2 cellular contexts compared by ENCODE assay signal in the genomic region with DNA sequence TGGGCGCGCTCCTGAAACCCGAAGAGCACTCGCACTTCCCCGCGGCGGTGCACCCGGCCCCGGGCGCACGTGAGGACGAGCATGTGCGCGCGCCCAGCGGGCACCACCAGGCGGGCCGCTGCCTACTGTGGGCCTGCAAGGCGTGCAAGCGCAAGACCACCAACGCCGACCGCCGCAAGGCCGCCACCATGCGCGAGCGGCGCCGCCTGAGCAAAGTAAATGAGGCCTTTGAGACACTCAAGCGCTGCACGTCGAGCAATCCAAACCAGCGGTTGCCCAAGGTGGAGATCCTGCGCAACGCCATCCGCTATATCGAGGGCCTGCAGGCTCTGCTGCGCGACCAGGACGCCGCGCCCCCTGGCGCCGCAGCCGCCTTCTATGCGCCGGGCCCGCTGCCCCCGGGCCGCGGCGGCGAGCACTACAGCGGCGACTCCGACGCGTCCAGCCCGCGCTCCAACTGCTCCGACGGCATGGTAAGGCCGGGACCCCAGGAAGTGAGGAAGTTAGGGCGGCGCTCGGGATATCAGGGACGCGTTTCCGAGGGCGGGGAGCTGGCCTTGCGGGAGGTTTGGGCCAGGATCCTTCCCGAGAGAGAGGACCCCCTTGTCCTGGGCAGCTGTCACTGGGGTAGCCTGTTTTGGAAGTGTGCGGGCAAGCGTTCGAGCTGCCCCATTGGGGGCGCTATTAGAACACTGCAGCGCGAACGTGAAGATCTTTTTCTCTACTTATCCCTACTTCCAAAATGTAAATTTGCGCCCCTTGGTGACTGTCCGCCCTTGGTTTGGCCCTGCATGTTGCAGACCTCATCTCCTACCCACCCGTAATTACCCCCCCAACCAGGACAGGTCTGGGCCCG.
TF ChIP-seq lines count a peak whose summit lies in the region.

No MANE protein-coding gene starts in this region.

TF ChIP-seq in A549, 52 proteins besides CTCF, POLR2A, EP300 and RAD21 (continued from another document):
- TF ChIP-seq, protein P1, sequence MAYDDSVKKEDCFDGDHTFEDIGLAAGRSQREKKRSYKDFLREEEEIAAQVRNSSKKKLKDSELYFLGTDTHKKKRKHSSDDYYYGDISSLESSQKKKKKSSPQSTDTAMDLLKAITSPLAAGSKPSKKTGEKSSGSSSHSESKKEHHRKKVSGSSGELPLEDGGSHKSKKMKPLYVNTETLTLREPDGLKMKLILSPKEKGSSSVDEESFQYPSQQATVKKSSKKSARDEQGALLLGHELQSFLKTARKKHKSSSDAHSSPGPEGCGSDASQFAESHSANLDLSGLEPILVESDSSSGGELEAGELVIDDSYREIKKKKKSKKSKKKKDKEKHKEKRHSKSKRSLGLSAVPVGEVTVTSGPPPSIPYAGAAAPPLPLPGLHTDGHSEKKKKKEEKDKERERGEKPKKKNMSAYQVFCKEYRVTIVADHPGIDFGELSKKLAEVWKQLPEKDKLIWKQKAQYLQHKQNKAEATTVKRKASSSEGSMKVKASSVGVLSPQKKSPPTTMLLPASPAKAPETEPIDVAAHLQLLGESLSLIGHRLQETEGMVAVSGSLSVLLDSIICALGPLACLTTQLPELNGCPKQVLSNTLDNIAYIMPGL (CRISPR knock-in tag; IDR thresholded peaks at IDR 0.05; ENCODE audit: borderline replicate concordance): no peak

TF ChIP-seq in HEK293, 187 proteins besides CTCF, POLR2A, EP300 and RAD21 (continued from another document):
- TF ChIP-seq, protein P2, sequence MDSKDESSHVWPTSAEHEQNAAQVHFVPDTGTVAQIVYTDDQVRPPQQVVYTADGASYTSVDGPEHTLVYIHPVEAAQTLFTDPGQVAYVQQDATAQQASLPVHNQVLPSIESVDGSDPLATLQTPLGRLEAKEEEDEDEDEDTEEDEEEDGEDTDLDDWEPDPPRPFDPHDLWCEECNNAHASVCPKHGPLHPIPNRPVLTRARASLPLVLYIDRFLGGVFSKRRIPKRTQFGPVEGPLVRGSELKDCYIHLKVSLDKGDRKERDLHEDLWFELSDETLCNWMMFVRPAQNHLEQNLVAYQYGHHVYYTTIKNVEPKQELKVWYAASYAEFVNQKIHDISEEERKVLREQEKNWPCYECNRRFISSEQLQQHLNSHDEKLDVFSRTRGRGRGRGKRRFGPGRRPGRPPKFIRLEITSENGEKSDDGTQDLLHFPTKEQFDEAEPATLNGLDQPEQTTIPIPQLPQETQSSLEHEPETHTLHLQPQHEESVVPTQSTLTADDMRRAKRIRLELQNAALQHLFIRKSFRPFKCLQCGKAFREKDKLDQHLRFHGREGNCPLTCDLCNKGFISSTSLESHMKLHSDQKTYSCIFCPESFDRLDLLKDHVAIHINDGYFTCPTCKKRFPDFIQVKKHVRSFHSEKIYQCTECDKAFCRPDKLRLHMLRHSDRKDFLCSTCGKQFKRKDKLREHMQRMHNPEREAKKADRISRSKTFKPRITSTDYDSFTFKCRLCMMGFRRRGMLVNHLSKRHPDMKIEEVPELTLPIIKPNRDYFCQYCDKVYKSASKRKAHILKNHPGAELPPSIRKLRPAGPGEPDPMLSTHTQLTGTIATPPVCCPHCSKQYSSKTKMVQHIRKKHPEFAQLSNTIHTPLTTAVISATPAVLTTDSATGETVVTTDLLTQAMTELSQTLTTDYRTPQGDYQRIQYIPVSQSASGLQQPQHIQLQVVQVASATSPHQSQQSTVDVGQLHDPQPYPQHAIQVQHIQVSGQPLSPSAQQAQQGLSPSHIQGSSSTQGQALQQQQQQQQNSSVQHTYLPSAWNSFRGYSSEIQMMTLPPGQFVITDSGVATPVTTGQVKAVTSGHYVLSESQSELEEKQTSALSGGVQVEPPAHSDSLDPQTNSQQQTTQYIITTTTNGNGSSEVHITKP (tag by site-specific recombination; IDR thresholded peaks at IDR 0.05): peak; percentile 70
